1 cellular context compared by ENCODE assay signal in the genomic region with DNA sequence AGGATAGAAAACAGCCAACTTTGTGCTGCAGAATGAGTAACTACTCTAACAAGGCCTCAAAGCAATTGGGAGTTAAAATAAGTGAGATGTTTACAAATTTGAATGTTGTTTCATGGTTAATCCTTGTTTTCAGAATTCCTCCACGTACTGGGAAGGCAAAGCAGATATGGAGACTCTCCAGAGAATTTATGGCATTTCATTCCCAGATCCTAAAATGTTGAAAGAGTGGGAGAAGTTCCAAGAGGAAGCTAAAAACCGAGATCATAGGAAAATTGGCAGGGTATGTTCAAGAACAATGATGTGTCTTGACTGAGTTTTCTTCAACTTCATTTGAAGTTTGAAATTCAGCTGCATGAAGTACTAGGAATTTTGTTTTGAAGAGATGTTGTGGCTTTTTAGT.
TF ChIP-seq lines count a peak whose summit lies in the region.

No MANE protein-coding gene starts in this region.

TF ChIP-seq in GM23338, 12 proteins besides CTCF, POLR2A, EP300 and RAD21 (continued from another document):
- TF ChIP-seq, protein P1, sequence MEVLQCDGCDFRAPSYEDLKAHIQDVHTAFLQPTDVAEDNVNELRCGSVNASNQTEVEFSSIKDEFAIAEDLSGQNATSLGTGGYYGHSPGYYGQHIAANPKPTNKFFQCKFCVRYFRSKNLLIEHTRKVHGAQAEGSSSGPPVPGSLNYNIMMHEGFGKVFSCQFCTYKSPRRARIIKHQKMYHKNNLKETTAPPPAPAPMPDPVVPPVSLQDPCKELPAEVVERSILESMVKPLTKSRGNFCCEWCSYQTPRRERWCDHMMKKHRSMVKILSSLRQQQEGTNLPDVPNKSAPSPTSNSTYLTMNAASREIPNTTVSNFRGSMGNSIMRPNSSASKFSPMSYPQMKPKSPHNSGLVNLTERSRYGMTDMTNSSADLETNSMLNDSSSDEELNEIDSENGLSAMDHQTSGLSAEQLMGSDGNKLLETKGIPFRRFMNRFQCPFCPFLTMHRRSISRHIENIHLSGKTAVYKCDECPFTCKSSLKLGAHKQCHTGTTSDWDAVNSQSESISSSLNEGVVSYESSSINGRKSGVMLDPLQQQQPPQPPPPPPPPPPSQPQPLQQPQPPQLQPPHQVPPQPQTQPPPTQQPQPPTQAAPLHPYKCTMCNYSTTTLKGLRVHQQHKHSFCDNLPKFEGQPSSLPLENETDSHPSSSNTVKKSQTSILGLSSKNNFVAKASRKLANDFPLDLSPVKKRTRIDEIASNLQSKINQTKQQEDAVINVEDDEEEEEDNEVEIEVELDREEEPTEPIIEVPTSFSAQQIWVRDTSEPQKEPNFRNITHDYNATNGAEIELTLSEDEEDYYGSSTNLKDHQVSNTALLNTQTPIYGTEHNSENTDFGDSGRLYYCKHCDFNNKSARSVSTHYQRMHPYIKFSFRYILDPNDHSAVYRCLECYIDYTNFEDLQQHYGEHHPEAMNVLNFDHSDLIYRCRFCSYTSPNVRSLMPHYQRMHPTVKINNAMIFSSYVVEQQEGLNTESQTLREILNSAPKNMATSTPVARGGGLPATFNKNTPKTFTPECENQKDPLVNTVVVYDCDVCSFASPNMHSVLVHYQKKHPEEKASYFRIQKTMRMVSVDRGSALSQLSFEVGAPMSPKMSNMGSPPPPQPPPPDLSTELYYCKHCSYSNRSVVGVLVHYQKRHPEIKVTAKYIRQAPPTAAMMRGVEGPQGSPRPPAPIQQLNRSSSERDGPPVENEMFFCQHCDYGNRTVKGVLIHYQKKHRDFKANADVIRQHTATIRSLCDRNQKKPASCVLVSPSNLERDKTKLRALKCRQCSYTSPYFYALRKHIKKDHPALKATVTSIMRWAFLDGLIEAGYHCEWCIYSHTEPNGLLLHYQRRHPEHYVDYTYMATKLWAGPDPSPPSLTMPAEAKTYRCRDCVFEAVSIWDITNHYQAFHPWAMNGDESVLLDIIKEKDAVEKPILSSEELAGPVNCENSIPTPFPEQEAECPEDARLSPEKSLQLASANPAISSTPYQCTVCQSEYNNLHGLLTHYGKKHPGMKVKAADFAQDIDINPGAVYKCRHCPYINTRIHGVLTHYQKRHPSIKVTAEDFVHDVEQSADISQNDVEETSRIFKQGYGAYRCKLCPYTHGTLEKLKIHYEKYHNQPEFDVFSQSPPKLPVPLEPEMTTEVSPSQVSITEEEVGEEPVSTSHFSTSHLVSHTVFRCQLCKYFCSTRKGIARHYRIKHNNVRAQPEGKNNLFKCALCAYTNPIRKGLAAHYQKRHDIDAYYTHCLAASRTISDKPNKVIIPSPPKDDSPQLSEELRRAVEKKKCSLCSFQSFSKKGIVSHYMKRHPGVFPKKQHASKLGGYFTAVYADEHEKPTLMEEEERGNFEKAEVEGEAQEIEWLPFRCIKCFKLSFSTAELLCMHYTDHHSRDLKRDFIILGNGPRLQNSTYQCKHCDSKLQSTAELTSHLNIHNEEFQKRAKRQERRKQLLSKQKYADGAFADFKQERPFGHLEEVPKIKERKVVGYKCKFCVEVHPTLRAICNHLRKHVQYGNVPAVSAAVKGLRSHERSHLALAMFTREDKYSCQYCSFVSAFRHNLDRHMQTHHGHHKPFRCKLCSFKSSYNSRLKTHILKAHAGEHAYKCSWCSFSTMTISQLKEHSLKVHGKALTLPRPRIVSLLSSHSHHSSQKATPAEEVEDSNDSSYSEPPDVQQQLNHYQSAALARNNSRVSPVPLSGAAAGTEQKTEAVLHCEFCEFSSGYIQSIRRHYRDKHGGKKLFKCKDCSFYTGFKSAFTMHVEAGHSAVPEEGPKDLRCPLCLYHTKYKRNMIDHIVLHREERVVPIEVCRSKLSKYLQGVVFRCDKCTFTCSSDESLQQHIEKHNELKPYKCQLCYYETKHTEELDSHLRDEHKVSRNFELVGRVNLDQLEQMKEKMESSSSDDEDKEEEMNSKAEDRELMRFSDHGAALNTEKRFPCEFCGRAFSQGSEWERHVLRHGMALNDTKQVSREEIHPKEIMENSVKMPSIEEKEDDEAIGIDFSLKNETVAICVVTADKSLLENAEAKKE (CRISPR knock-in tag; IDR thresholded peaks at IDR 0.05) = no peak
- TF ChIP-seq STAT1 (IDR thresholded peaks at IDR 0.05; ENCODE audit: unreplicated experiment) (no peak), JUNB (IDR thresholded peaks at IDR 0.05; ENCODE audit: unreplicated experiment) (no peak)
